ENCODE assay signal across 10 cellular contexts in genomic region chr5:94691947-94692346, GRCh38.
A peak's percentile ranks its signal among the peaks of the same experiment; 100 is the strongest.
DNase-seq lines count a peak whose midpoint lies in the region; ATAC-seq, FAIRE-seq and TF ChIP-seq lines count a peak whose summit lies in the region.
"Had no signal": no experiment of that assay in that cellular context is flagged by ENCODE, and none has a peak within 500 bp of the region (broad histone marks: within the 10 kb centered on the region; RNA-seq: fewer than 3 reads in every experiment).

No MANE protein-coding gene starts in this region.

- H3K4me1 ChIP-seq in small intestine (ENCODE audit: control insufficient read depth in 2 of 2, insufficient read depth in 1 of 2, low read depth in 1 of 2, low read length in 1 of 2) = no peaks in the 10 kb centered on the region
- H3K4me1 ChIP-seq in Caco-2 = no peaks in the 10 kb centered on the region

- H3K27ac ChIP-seq in small intestine (ENCODE audit: low read depth in 1 of 2, low read length in 1 of 2) = no peak overlapping the region
- H3K27ac ChIP-seq: 22Rv1, PC-9 had no signal

- no TSS peak for BruUV-seq in Caco-2 (replicated peaks; lab: Mats Ljungman, UMichigan)

- DNase-seq in DMS 273 (lab: John Stamatoyannopoulos, UW; ENCODE audit: unreplicated experiment) (peak; percentile 53), DMS 273 treated with DMSO at 0.1 percent for 48 hours (lab: John Stamatoyannopoulos, UW) (no peak), epithelial cell of proximal tubule (ENCODE audit: low read depth) (peak; percentile 74), sciatic nerve (ENCODE audit: low spot score) (no peak), small intestine (no peak), Caco-2 (no peak)
- DNase-seq in effector CD8-positive, alpha-beta T cell (lab: John Stamatoyannopoulos, UW) = no peak

- H3K27me3 Mint-ChIP-seq in Caco-2 (ENCODE audit: insufficient read depth, unreplicated experiment) = no peaks in the 10 kb centered on the region

- ATAC-seq in sciatic nerve = peak; percentile 83

- no peak for TF ChIP-seq CTCF in epithelial cell of proximal tubule (conservative IDR thresholded peaks at IDR 0.05; ENCODE audit: low read depth, low read length)
- no peak for TF ChIP-seq CTCF in Caco-2 (IDR thresholded peaks at IDR 0.05; ENCODE audit: insufficient read depth in 1 of 2, low read depth in 1 of 2, low read length in 1 of 2, severe bottlenecking in 1 of 2, unreplicated experiment in 1 of 2)

- H3K36me3 Mint-ChIP-seq in Caco-2 (ENCODE audit: insufficient read depth, unreplicated experiment) = peaks cover 9% of the 10 kb centered on the region

- H3K4me1 Mint-ChIP-seq in Caco-2 (ENCODE audit: low read depth, unreplicated experiment) = no peaks in the 10 kb centered on the region

- CTCF ChIA-PET in Caco-2 (lab: Charles Lee) = interaction anchor here (1.4 kb wide), 1 partner anchor 167 kb away, joined by 7 read pairs; no protein-coding TSS in a partner anchor

- H3K27me3 ChIP-seq in small intestine (ENCODE audit: control insufficient read depth in 2 of 2, insufficient read depth in 2 of 2, low read length in 2 of 2) (no peaks in the 10 kb centered on the region), Caco-2 (replicated peaks; ENCODE audit: control insufficient read depth, insufficient read depth, low read length) (no peaks in the 10 kb centered on the region)

- 59 to 85% (median 67%) methylated on average over 4 of the region's 4 CpGs for WGBS in small intestine, 3 donors

- H3K4me3 Mint-ChIP-seq in Caco-2 (ENCODE audit: unreplicated experiment) = no peak overlapping the region

- no peaks in the 10 kb centered on the region for H3K9me3 ChIP-seq in small intestine (ENCODE audit: control insufficient read depth, low read depth)
- no peaks in the 10 kb centered on the region for H3K9me3 ChIP-seq in Caco-2

- H3K27ac Mint-ChIP-seq in Caco-2 (ENCODE audit: unreplicated experiment) = no peak overlapping the region

- POLR2A ChIA-PET in Caco-2 (lab: Charles Lee) = no interaction called here

- no peak overlapping the region for H3K4me3 ChIP-seq in epithelial cell of proximal tubule (ENCODE audit: low read depth, low read length)
- no peak overlapping the region for H3K4me3 ChIP-seq in small intestine (ENCODE audit: low read depth in 1 of 2, low read length in 2 of 2)
- H3K4me3 ChIP-seq in Caco-2 (ENCODE audit: low read depth, low read length) = no peak overlapping the region
- H3K4me3 ChIP-seq: PC-9 had no signal

- peaks cover 5 to 9% of the 10 kb centered on the region in 2 donors for H3K36me3 ChIP-seq in small intestine (ENCODE audit: control insufficient read depth in 2 of 2, insufficient read depth in 2 of 2, low read length in 2 of 2)
- no peaks in the 10 kb centered on the region; the same call in none of the 2 replicates for H3K36me3 ChIP-seq in Caco-2 (ENCODE audit: control insufficient read depth, insufficient read depth, low read length)

- FAIRE-seq in small intestine (lab: Jason Lieb, UNC) = no peak

- H3K9me3 Mint-ChIP-seq in Caco-2 (ENCODE audit: unreplicated experiment) = no peaks in the 10 kb centered on the region

- intact Hi-C loops in sciatic nerve (cut with DNase I) = no loop called here
- intact Hi-C loops in Caco-2 (cut with micrococcal nuclease; ENCODE audit: unreplicated experiment) = loop anchor here (2.0 kb wide), 2 partner anchors 47 to 73 kb away; partner anchors contain the start of genes KIAA0825 and SLF1

TF ChIP-seq in PFSK-1, 5 proteins besides CTCF, POLR2A, EP300 and RAD21:
- no peak for TF ChIP-seq TAF1 (IDR thresholded peaks at IDR 0.05; ENCODE audit: borderline replicate concordance, insufficient read depth, low read length)
- TF ChIP-seq REST (IDR thresholded peaks at IDR 0.05; ENCODE audit: insufficient read depth in 1 of 2, low read depth in 2 of 2, low read length in 2 of 2) = no peak
- TF ChIP-seq POLR2AphosphoS5 (IDR thresholded peaks at IDR 0.05; ENCODE audit: low read depth, low read length) = no peak
- peak; percentile 75; the same call in 1 of the 2 replicates for TF ChIP-seq SIN3A (IDR thresholded peaks at IDR 0.05; ENCODE audit: borderline replicate concordance, insufficient read depth, low read length)
- peak; percentile 59 for TF ChIP-seq FOXP2 (optimal IDR thresholded peaks at IDR 0.05; ENCODE audit: borderline replicate concordance, extremely low read depth, extremely low read length, insufficient read depth)

Comparison
In these comparisons a context has a peak if more than half of its experiments do, and no peak if none do; other contexts are left out.
1. DNase-seq: peak in DMS 273 (single experiment) and epithelial cell of proximal tubule (single experiment); none in DMS 273 treated with DMSO at 0.1 percent for 48 hours (single experiment), sciatic nerve (single experiment), small intestine (single experiment), effector CD8-positive, alpha-beta T cell (single experiment) and Caco-2 (0 of 2).